ENCODE assay signal across 8 cellular contexts in the genomic region with DNA sequence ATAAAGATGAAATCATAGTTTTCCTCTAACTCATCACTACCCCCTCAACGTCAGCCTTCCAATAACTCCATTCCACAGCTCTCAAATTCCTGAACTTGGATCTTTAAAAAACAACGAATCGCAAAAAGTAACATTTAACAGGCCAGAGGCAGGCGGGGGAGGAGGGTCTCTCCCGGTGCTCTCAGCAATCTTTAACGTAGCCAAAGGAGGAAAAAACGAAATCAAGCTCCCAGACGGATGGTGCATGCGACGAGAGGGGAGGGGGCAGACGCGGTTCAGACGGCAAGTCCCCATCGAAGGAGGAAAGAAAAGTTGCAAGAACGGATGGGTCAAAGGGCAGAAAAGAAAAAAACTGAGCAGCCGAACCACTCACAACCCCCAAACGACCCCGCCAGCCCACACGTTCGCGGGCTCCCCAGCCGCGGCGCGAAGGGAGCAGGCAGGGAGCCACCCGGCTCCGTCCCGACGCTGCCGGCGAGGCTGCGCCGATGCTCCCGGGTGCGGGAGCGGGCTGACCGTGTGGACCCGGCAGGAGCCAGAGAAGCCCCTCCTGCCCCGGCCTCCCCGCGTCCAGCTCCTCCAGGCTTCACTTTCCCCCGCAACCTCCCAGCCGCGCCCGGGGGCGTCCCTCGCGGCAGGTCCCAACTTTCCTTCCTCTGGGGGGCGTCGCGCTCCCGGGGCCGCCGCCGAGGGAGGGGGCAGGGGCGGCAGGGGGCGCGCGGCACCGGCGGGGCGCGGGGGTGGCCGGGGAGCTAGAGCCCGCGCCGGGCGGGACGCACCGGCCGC. TPM values are rescaled to one million over a fixed set of nuclear protein-coding genes. Genes with fewer than 3 reads are reported as not detected.
DNase-seq lines count a peak whose midpoint lies in the region; ATAC-seq and TF ChIP-seq lines count a peak whose summit lies in the region.

No MANE protein-coding gene starts in this region.

- H3K36me3 Mint-ChIP-seq in activated CD4-positive, alpha-beta T cell treated with anti-CD3 and anti-CD28 coated beads for 36 hours (ENCODE audit: low read depth): peaks cover 4% of the 10 kb centered on the region

- H3K9me3 ChIP-seq in right lobe of liver: no peaks in the 10 kb centered on the region

- DNase-seq in Ammon's horn (ENCODE audit: low spot score) (peak; percentile 18), HS-27A (ENCODE audit: low read depth) (peak; percentile 58), coronary artery (ENCODE audit: low spot score) (peak; percentile 74), right lobe of liver (peak; percentile 66 to 68 (median 68)), inferior parietal cortex (ENCODE audit: extremely low spot score) (no peak)
- DNase-seq in activated CD4-positive, alpha-beta T cell treated with anti-CD3 and anti-CD28 coated beads for 36 hours: peak; percentile 65
- DNase-seq in stimulated activated CD4-positive, alpha-beta T cell treated with anti-CD3 and anti-CD28 coated beads, Interleukin-4, amount 100 ng/mL, for 4 hours: peak; percentile 48 to 72

- H3K27ac ChIP-seq in coronary artery (peak overlapping the region; percentile 88 to 98), right lobe of liver (peak overlapping the region; percentile 80 to 95 (median 91))

- TF ChIP-seq CTCF in coronary artery (IDR thresholded peaks at IDR 0.05) (no peak), right lobe of liver (IDR thresholded peaks at IDR 0.05) (peak in 3 of 4 donors; percentile 20 to 40 (median 24))

- H3K9me3 Mint-ChIP-seq in activated CD4-positive, alpha-beta T cell treated with anti-CD3 and anti-CD28 coated beads for 36 hours (ENCODE audit: low read depth): no peaks in the 10 kb centered on the region

- H3K4me1 ChIP-seq in right lobe of liver: peaks cover 0 to 16% (median 3%) of the 10 kb centered on the region in 4 donors

- intact Hi-C loops in activated CD4-positive, alpha-beta T cell treated with anti-CD3 and anti-CD28 coated beads for 36 hours (cut with DNase I, micrococcal nuclease): loop anchor here in 1 of 2 experiments (1.0 to 5.0 kb wide), 2 partner anchors 10 to 232 kb away; no protein-coding TSS in a partner anchor
- intact Hi-C loops in right lobe of liver (cut with DNase I): no loop called here

- CTCF ChIA-PET in activated CD4-positive, alpha-beta T cell treated with anti-CD3 and anti-CD28 coated beads for 36 hours (lab: Charles Lee): interaction anchor here (0.6 to 1.4 kb wide), 5 partner anchors 9 to 306 kb away, joined by 3 to 4 read pairs (median 3); no protein-coding TSS in a partner anchor

- WGBS in right lobe of liver (ENCODE audit: insufficient coverage, low coverage, low lambda C conversion rate, missing lambda C conversion rate): under 1% methylated on average over 25 of the region's 71 CpGs

- H3K4me3 Mint-ChIP-seq in activated CD4-positive, alpha-beta T cell treated with anti-CD3 and anti-CD28 coated beads for 36 hours: peak overlapping the region; percentile 95

- no peaks in the 10 kb centered on the region for H3K27me3 Mint-ChIP-seq in activated CD4-positive, alpha-beta T cell treated with anti-CD3 and anti-CD28 coated beads for 36 hours

- ATAC-seq in GM19328 (IDR thresholded peaks at IDR 0.05; ENCODE audit: unreplicated experiment) (peak; percentile 16), right lobe of liver (peak; percentile 0 to 6 (median 2))
- peak; percentile 2 for ATAC-seq in activated CD4-positive, alpha-beta T cell treated with anti-CD3 and anti-CD28 coated beads for 36 hours

- H3K27me3 ChIP-seq in right lobe of liver: no peaks in the 10 kb centered on the region

- POLR2A ChIA-PET in activated CD4-positive, alpha-beta T cell treated with anti-CD3 and anti-CD28 coated beads for 36 hours (lab: Charles Lee): interaction anchor here (0.7 to 1.2 kb wide), 3 partner anchors 10 to 517 kb away, joined by 4 to 5 read pairs (median 5); no protein-coding TSS in a partner anchor

- peaks cover 37% of the 10 kb centered on the region for H3K4me1 Mint-ChIP-seq in activated CD4-positive, alpha-beta T cell treated with anti-CD3 and anti-CD28 coated beads for 36 hours

- no peaks in the 10 kb centered on the region for H3K36me3 ChIP-seq in right lobe of liver

- peak overlapping the region; percentile 94 for H3K4me3 ChIP-seq in coronary artery
- H3K4me3 ChIP-seq in right lobe of liver: peak overlapping the region; percentile 65 to 75 (median 68)

- TF ChIP-seq POLR2A in right lobe of liver (IDR thresholded peaks at IDR 0.05): no peak

- H3K27ac Mint-ChIP-seq in activated CD4-positive, alpha-beta T cell treated with anti-CD3 and anti-CD28 coated beads for 36 hours: peak overlapping the region; percentile 91

RNA-seq across cellular contexts. Expression of gene PEAK1, which starts 0.7 kb away (rescaled TPM):
- total RNA-seq in activated CD4-positive, alpha-beta T cell treated with anti-CD3 and anti-CD28 coated beads for 36 hours: 10 to 100 TPM; 26.5 to 27.0 TPM
- total RNA-seq in right lobe of liver: 10 to 100 TPM in 3 of 6 experiments, 1 to 10 TPM in 3; 5.9 to 18.4 (median 10.1) TPM

RNA-seq across cellular contexts. Expression of gene HMG20A, which starts 1.4 kb away (rescaled TPM):
- total RNA-seq in activated CD4-positive, alpha-beta T cell treated with anti-CD3 and anti-CD28 coated beads for 36 hours: 10 to 100 TPM; 45.9 to 59.1 TPM
- 10 to 100 TPM; 14.6 to 21.1 (median 19.5) TPM for total RNA-seq in right lobe of liver
